In genomic region chr9:126793686-126794417, GRCh38 we compare ENCODE assay signal across 18 cellular contexts.
"Had no signal": no experiment of that assay in that cellular context is flagged by ENCODE, and none has a peak within 500 bp of the region (broad histone marks: within the 10 kb centered on the region; RNA-seq: fewer than 3 reads in every experiment).

No MANE protein-coding gene starts in this region.

- DNase-seq: activated CD4-positive, alpha-beta T cell treated with anti-CD3 and anti-CD28 coated beads for 36 hours; activated CD8-positive, alpha-beta T cell treated with anti-CD3 and anti-CD28 coated beads, Interleukin-2, amount 10 ng/mL, durations not matched to agents 7 days and 5 days; activated naive CD4-positive, alpha-beta T cell treated with anti-CD3 and anti-CD28 coated beads for 36 hours; cerebellar nuclear complex; dermis blood vessel endothelial cell; endodermal cell; foreskin fibroblast; pancreas; retina; small intestine; T-cell; T1000 had no signal

- H3K36me3 Mint-ChIP-seq: T-cell had no signal

- H3K27ac ChIP-seq: esophagus muscularis mucosa, left lung, pancreas, SK-N-MC, tibial nerve, VCaP had no signal

- H3K4me1 Mint-ChIP-seq: activated CD4-positive, alpha-beta T cell treated with anti-CD3 and anti-CD28 coated beads for 36 hours; endodermal cell; memory B cell; T-cell had no signal

- ATAC-seq: activated CD4-positive, alpha-beta T cell treated with anti-CD3 and anti-CD28 coated beads for 36 hours; activated CD8-positive, alpha-beta T cell treated with anti-CD3 and anti-CD28 coated beads, Interleukin-2, amount 10 ng/mL, durations not matched to agents 7 days and 5 days; left lung; pancreas; T-cell had no signal

- H3K27ac Mint-ChIP-seq: activated CD4-positive, alpha-beta T cell treated with anti-CD3 and anti-CD28 coated beads for 36 hours; activated CD8-positive, alpha-beta T cell treated with anti-CD3 and anti-CD28 coated beads, Interleukin-2, amount 10 ng/mL, durations not matched to agents 7 days and 5 days; activated naive CD4-positive, alpha-beta T cell treated with anti-CD3 and anti-CD28 coated beads for 36 hours; endodermal cell; memory B cell; T-cell had no signal

- H3K4me3 Mint-ChIP-seq: activated CD4-positive, alpha-beta T cell treated with anti-CD3 and anti-CD28 coated beads for 36 hours; activated CD8-positive, alpha-beta T cell treated with anti-CD3 and anti-CD28 coated beads, Interleukin-2, amount 10 ng/mL, durations not matched to agents 7 days and 5 days; activated naive CD4-positive, alpha-beta T cell treated with anti-CD3 and anti-CD28 coated beads for 36 hours; endodermal cell; memory B cell; T-cell had no signal

- H3K9me3 Mint-ChIP-seq: activated naive CD4-positive, alpha-beta T cell treated with anti-CD3 and anti-CD28 coated beads for 36 hours; T-cell had no signal
